23 cellular contexts compared by ENCODE assay signal in genomic region chr7:79403879-79404278, GRCh38. TPM values are rescaled to one million over a fixed set of nuclear protein-coding genes. Genes with fewer than 3 reads are reported as not detected.
DNase-seq lines count a peak whose midpoint lies in the region; FAIRE-seq and TF ChIP-seq lines count a peak whose summit lies in the region.
"Had no signal": no experiment of that assay in that cellular context is flagged by ENCODE, and none has a peak within 500 bp of the region (broad histone marks: within the 10 kb centered on the region; RNA-seq: fewer than 3 reads in every experiment).

No MANE protein-coding gene starts in this region.

- H3K27ac Mint-ChIP-seq in glutamatergic neuron (ENCODE audit: unreplicated experiment), result no peak overlapping the region
- H3K27ac Mint-ChIP-seq: CD8-positive, alpha-beta T cell had no signal

- FAIRE-seq in urothelium cell line (lab: Jason Lieb, UNC), result no peak
- FAIRE-seq: HTR-8/SVneo had no signal

- H3K9me3 Mint-ChIP-seq in glutamatergic neuron (ENCODE audit: unreplicated experiment), result no peaks in the 10 kb centered on the region
- H3K9me3 Mint-ChIP-seq: CD8-positive, alpha-beta T cell had no signal

- no peaks in the 10 kb centered on the region for H3K27me3 Mint-ChIP-seq in glutamatergic neuron (ENCODE audit: unreplicated experiment)

- H3K4me1 Mint-ChIP-seq in glutamatergic neuron (ENCODE audit: low read depth, unreplicated experiment), result no peaks in the 10 kb centered on the region

- peaks cover 0 to 6% of the 10 kb centered on the region in 2 donors for H3K4me1 ChIP-seq in muscle layer of duodenum (ENCODE audit: control insufficient read depth in 1 of 2, insufficient read depth in 2 of 2, low read length in 2 of 2)
- H3K4me1 ChIP-seq: SJSA1 had no signal

- TF ChIP-seq CTCF in glutamatergic neuron (IDR thresholded peaks at IDR 0.05; ENCODE audit: partially characterized antibody, unreplicated experiment), result no peak

- no peaks in the 10 kb centered on the region for H3K36me3 ChIP-seq in muscle layer of duodenum (ENCODE audit: control insufficient read depth in 1 of 2, insufficient read depth in 2 of 2, low read length in 2 of 2)
- H3K36me3 ChIP-seq: cardiac muscle cell, neutrophil, SJSA1 had no signal

- H3K4me3 Mint-ChIP-seq in glutamatergic neuron (ENCODE audit: unreplicated experiment), result no peak overlapping the region
- H3K4me3 Mint-ChIP-seq: CD8-positive, alpha-beta T cell had no signal

- no peak overlapping the region for H3K4me3 ChIP-seq in muscle layer of duodenum (ENCODE audit: low read depth in 1 of 2, low read length in 2 of 2)
- H3K4me3 ChIP-seq: cardiac muscle cell, PC-9, SJSA1, testis had no signal

- no peaks in the 10 kb centered on the region for H3K36me3 Mint-ChIP-seq in glutamatergic neuron (ENCODE audit: unreplicated experiment)
- H3K36me3 Mint-ChIP-seq: CD8-positive, alpha-beta T cell had no signal

- peak overlapping the region; percentile 52 for H3K27ac ChIP-seq in muscle layer of duodenum (ENCODE audit: low read length)
- H3K27ac ChIP-seq: cardiac muscle cell, neutrophil, PC-9, SJSA1, testis, VCaP had no signal

- no peaks in the 10 kb centered on the region for H3K9me3 ChIP-seq in muscle layer of duodenum (ENCODE audit: control insufficient read depth in 1 of 2, low read length in 2 of 2)
- H3K9me3 ChIP-seq: neutrophil, SJSA1, testis had no signal

- DNase-seq in DMS53 (lab: John Stamatoyannopoulos, UW) (peak; percentile 88), NCI-H2029 (lab: John Stamatoyannopoulos, UW) (peak; percentile 53), SHP77 treated with DMSO at 0.1 percent for 48 hours (lab: John Stamatoyannopoulos, UW) (peak; percentile 74), amygdala (lab: John Stamatoyannopoulos, UW) (no peak), urothelium cell line (ENCODE audit: low spot score) (no peak), glutamatergic neuron (no peak)
- no peak for DNase-seq in stimulated activated CD4-positive, alpha-beta T cell treated with anti-CD3 and anti-CD28 coated beads, Interleukin-15, amount 100 ng/mL, for 24 hours
- DNase-seq: activated CD4-positive, alpha-beta T cell treated with anti-CD3 and anti-CD28 coated beads, Interleukin-2, amount 50 U/mL, for 1 hour; activated CD8-positive, alpha-beta memory T cell treated with anti-CD3 and anti-CD28 coated beads, Interleukin-2, amount 50 U/mL, for 48 hours; activated gamma-delta T cell; CD8-positive, alpha-beta T cell; left ventricle myocardium superior; NCI-H1436; PC-9; retina; T-helper 2 cell; testis had no signal

- H3K27me3 ChIP-seq in muscle layer of duodenum (ENCODE audit: low read depth, low read length), result no peaks in the 10 kb centered on the region
- H3K27me3 ChIP-seq: cardiac muscle cell, neutrophil, testis had no signal

RNA-seq across cellular contexts. Expression of gene MAGI2, which starts 49.6 kb away (rescaled TPM):
- 64.2 TPM for total RNA-seq in glutamatergic neuron (ENCODE audit: unreplicated experiment)

Comparison
In these comparisons a context has a peak if more than half of its experiments do, and no peak if none do; other contexts are left out.
1. DNase-seq: peak in DMS53 (single experiment), NCI-H2029 (single experiment) and SHP77 treated with DMSO at 0.1 percent for 48 hours (single experiment); none in amygdala (0 of 56), urothelium cell line (single experiment), glutamatergic neuron (single experiment) and stimulated activated CD4-positive, alpha-beta T cell treated with anti-CD3 and anti-CD28 coated beads, Interleukin-15, amount 100 ng/mL, for 24 hours (single experiment).